In the genomic region with DNA sequence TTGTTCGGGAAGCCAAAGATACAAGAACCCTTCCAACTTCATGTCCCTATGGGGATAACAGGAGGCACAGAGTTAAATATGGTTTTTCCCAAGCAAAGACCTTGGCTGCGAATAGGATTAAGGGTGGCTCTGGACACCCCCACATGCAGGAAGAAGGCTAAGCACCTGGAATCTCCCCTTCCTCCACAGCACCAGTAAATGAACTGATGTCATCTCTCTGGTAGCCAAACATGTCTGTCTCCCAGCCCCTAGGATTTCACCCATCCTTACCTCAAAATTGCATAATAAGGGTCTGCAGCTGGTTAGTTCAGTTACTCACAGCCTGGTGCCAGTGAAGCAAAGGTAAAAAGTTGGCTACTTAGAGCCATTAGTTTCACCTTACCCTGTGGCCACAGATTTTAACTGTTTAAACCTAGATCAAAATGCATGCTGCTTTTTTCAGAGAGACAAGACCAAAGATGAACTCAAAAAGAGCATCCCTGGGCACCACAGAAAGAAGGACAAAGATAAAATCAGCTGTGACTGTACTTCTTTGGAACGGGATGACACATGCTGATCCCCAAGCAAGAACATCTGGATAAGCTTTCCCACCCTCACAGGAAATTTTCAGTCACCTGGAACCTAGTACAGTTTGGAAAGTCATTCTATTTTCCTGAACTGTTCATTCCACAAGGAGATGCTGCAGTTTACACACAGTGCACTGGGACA, we compare ENCODE assay signal across 11 cellular contexts.
DNase-seq lines count a peak whose midpoint lies in the region; ATAC-seq and TF ChIP-seq lines count a peak whose summit lies in the region.
"Had no signal": no experiment of that assay in that cellular context is flagged by ENCODE, and none has a peak within 500 bp of the region (broad histone marks: within the 10 kb centered on the region; RNA-seq: fewer than 3 reads in every experiment).

No MANE protein-coding gene starts in this region.

- peaks cover 22% of the 10 kb centered on the region for H3K4me1 Mint-ChIP-seq in T-helper 1 cell treated with Interleukin-12 subunit alpha and Interleukin-12 subunit beta and Interleukin-4 antibody, amounts not matched to agents 30 μg/mL and 1 μg/mL, for 36 hours (ENCODE audit: low read depth)
- peaks cover 5% of the 10 kb centered on the region for H3K4me1 Mint-ChIP-seq in activated T-helper 17 cell treated with anti-CD3 and anti-CD28 coated beads, Interleukin-2, amount 50 U/mL, for 72 hours
- peaks cover 33% of the 10 kb centered on the region for H3K4me1 Mint-ChIP-seq in activated naive CD4-positive, alpha-beta T cell treated with anti-CD3 and anti-CD28 coated beads, Interleukin-2, amount 10 ng/mL, durations not matched to agents 7 days and 5 days

- no peak for TF ChIP-seq CTCF in transverse colon (IDR thresholded peaks at IDR 0.05)
- TF ChIP-seq CTCF in ascending aorta (IDR thresholded peaks at IDR 0.05), result no peak
- TF ChIP-seq CTCF in brain microvascular endothelial cell (IDR thresholded peaks at IDR 0.05; ENCODE audit: low read depth, low read length, missing control alignments), result no peak

- CTCF ChIA-PET in activated naive CD4-positive, alpha-beta T cell treated with anti-CD3 and anti-CD28 coated beads, Interleukin-2, amount 10 ng/mL, durations not matched to agents 7 days and 5 days (lab: Charles Lee), result interaction anchor here (1.1 kb wide), 1 partner anchor 155 kb away, joined by 3 read pairs; no protein-coding TSS in a partner anchor

- H3K4me1 ChIP-seq in transverse colon (peaks cover 0 to 28% (median 9%) of the 10 kb centered on the region in 4 donors), ascending aorta (no peaks in the 10 kb centered on the region)

- DNase-seq in T-helper 1 cell (no peak), islet precursor cell (peak; percentile 83), transverse colon (no peak), ascending aorta (ENCODE audit: low spot score in 2 of 2) (no peak), brain microvascular endothelial cell (no peak)
- no peak for DNase-seq in activated naive CD4-positive, alpha-beta T cell treated with anti-CD3 and anti-CD28 coated beads, Interleukin-2, amount 10 ng/mL, durations not matched to agents 7 days and 5 days
- DNase-seq: body of pancreas had no signal

- H3K27ac Mint-ChIP-seq in T-helper 1 cell treated with Interleukin-12 subunit alpha and Interleukin-12 subunit beta and Interleukin-4 antibody, amounts not matched to agents 30 μg/mL and 1 μg/mL, for 36 hours, result peak overlapping the region; percentile 76
- peak overlapping the region; percentile 40 for H3K27ac Mint-ChIP-seq in activated T-helper 17 cell treated with anti-CD3 and anti-CD28 coated beads, Interleukin-2, amount 50 U/mL, for 72 hours
- H3K27ac Mint-ChIP-seq in activated naive CD4-positive, alpha-beta T cell treated with anti-CD3 and anti-CD28 coated beads, Interleukin-2, amount 10 ng/mL, durations not matched to agents 7 days and 5 days, result no peak overlapping the region

- H3K4me3 Mint-ChIP-seq in T-helper 1 cell treated with Interleukin-12 subunit alpha and Interleukin-12 subunit beta and Interleukin-4 antibody, amounts not matched to agents 30 μg/mL and 1 μg/mL, for 36 hours, result no peak overlapping the region
- H3K4me3 Mint-ChIP-seq in activated T-helper 17 cell treated with anti-CD3 and anti-CD28 coated beads, Interleukin-2, amount 50 U/mL, for 72 hours, result peak overlapping the region; percentile 61
- H3K4me3 Mint-ChIP-seq in activated naive CD4-positive, alpha-beta T cell treated with anti-CD3 and anti-CD28 coated beads, Interleukin-2, amount 10 ng/mL, durations not matched to agents 7 days and 5 days, result no peak overlapping the region
- H3K4me3 Mint-ChIP-seq: activated CD8-positive, alpha-beta T cell treated with anti-CD3 and anti-CD28 coated beads, Interleukin-2, amount 10 ng/mL, durations not matched to agents 7 days and 5 days; natural killer cell treated with Interleukin-12 subunit alpha and Interleukin-12 subunit beta and Interleukin-15 and Interleukin-18, amount 100 ng/mL, for 72 hours had no signal

- in situ Hi-C loops in transverse colon (cut with MboI; ENCODE audit: low pct_ligation_motif_present in 1 of 4, low pct_unique_long_range_greater_than_20kb in 1 of 4, low sequenced_read_pairs in 3 of 4), result no loop called here
- in situ Hi-C loops in brain microvascular endothelial cell (cut with HindIII; ENCODE audit: low pct_ligation_motif_present, low sequenced_read_pairs), result no loop called here

- H3K4me3 ChIP-seq in transverse colon (no peak overlapping the region), ascending aorta (no peak overlapping the region), brain microvascular endothelial cell (ENCODE audit: low read depth, low read length) (no peak overlapping the region)
- H3K4me3 ChIP-seq: body of pancreas had no signal

- H3K9me3 Mint-ChIP-seq in T-helper 1 cell treated with Interleukin-12 subunit alpha and Interleukin-12 subunit beta and Interleukin-4 antibody, amounts not matched to agents 30 μg/mL and 1 μg/mL, for 36 hours, result no peaks in the 10 kb centered on the region
- no peaks in the 10 kb centered on the region for H3K9me3 Mint-ChIP-seq in activated T-helper 17 cell treated with anti-CD3 and anti-CD28 coated beads, Interleukin-2, amount 50 U/mL, for 72 hours
- no peaks in the 10 kb centered on the region for H3K9me3 Mint-ChIP-seq in activated naive CD4-positive, alpha-beta T cell treated with anti-CD3 and anti-CD28 coated beads, Interleukin-2, amount 10 ng/mL, durations not matched to agents 7 days and 5 days
- H3K9me3 Mint-ChIP-seq: natural killer cell treated with Interleukin-12 subunit alpha and Interleukin-12 subunit beta and Interleukin-15 and Interleukin-18, amount 100 ng/mL, for 72 hours had no signal

- 57 to 67% methylated on average over 1 to 3 of the region's 3 CpGs for WGBS in transverse colon (ENCODE audit: low coverage in 1 of 2), 2 donors

- H3K9me3 ChIP-seq in transverse colon (no peaks in the 10 kb centered on the region), ascending aorta (no peaks in the 10 kb centered on the region)
- H3K9me3 ChIP-seq: body of pancreas had no signal

- no peak for TF ChIP-seq EP300 in transverse colon (IDR thresholded peaks at IDR 0.05; ENCODE audit: low read depth)

- ATAC-seq in activated T-helper 17 cell treated with anti-CD3 and anti-CD28 coated beads, Interleukin-2, amount 50 U/mL, for 72 hours (replicated peaks), result no peak

- H3K27me3 ChIP-seq in transverse colon (no peaks in the 10 kb centered on the region), ascending aorta (no peaks in the 10 kb centered on the region), brain microvascular endothelial cell (replicated peaks) (no peaks in the 10 kb centered on the region)
- H3K27me3 ChIP-seq: body of pancreas had no signal

- no peaks in the 10 kb centered on the region for H3K36me3 Mint-ChIP-seq in T-helper 1 cell treated with Interleukin-12 subunit alpha and Interleukin-12 subunit beta and Interleukin-4 antibody, amounts not matched to agents 30 μg/mL and 1 μg/mL, for 36 hours (ENCODE audit: low read depth)
- no peaks in the 10 kb centered on the region for H3K36me3 Mint-ChIP-seq in activated T-helper 17 cell treated with anti-CD3 and anti-CD28 coated beads, Interleukin-2, amount 50 U/mL, for 72 hours (ENCODE audit: low read depth)
- H3K36me3 Mint-ChIP-seq in activated naive CD4-positive, alpha-beta T cell treated with anti-CD3 and anti-CD28 coated beads, Interleukin-2, amount 10 ng/mL, durations not matched to agents 7 days and 5 days, result no peaks in the 10 kb centered on the region
- H3K36me3 Mint-ChIP-seq: natural killer cell treated with Interleukin-12 subunit alpha and Interleukin-12 subunit beta and Interleukin-15 and Interleukin-18, amount 100 ng/mL, for 72 hours had no signal

- TF ChIP-seq POLR2A in transverse colon (IDR thresholded peaks at IDR 0.05), result no peak

- H3K36me3 ChIP-seq in transverse colon (no peaks in the 10 kb centered on the region), ascending aorta (no peaks in the 10 kb centered on the region), brain microvascular endothelial cell (replicated peaks) (no peaks in the 10 kb centered on the region)

- H3K27ac ChIP-seq in transverse colon, result peak overlapping the region; percentile 70 to 82 (median 78)
- no peak overlapping the region for H3K27ac ChIP-seq in ascending aorta
- no peak overlapping the region for H3K27ac ChIP-seq in brain microvascular endothelial cell
- H3K27ac ChIP-seq: body of pancreas had no signal

- intact Hi-C loops in transverse colon (cut with DNase I; ENCODE audit: low total_unique reads) (no loop called here), ascending aorta (cut with DNase I) (no loop called here)

- H3K27me3 Mint-ChIP-seq in T-helper 1 cell treated with Interleukin-12 subunit alpha and Interleukin-12 subunit beta and Interleukin-4 antibody, amounts not matched to agents 30 μg/mL and 1 μg/mL, for 36 hours (ENCODE audit: low read depth), result peaks cover 3% of the 10 kb centered on the region
- H3K27me3 Mint-ChIP-seq in activated T-helper 17 cell treated with anti-CD3 and anti-CD28 coated beads, Interleukin-2, amount 50 U/mL, for 72 hours, result peaks cover 18% of the 10 kb centered on the region
- peaks cover 16% of the 10 kb centered on the region for H3K27me3 Mint-ChIP-seq in activated naive CD4-positive, alpha-beta T cell treated with anti-CD3 and anti-CD28 coated beads, Interleukin-2, amount 10 ng/mL, durations not matched to agents 7 days and 5 days

Comparison
In these comparisons a context has a peak if more than half of its experiments do, and no peak if none do; other contexts are left out.
1. H3K27ac ChIP-seq: peak in transverse colon (4 of 4); none in ascending aorta (0 of 2) and brain microvascular endothelial cell (single experiment).